Comparison of ENCODE assay signal across 13 cellular contexts in genomic region chr12:6915789-6916285, GRCh38. TPM values are rescaled to one million over a fixed set of nuclear protein-coding genes. Genes with fewer than 3 reads are reported as not detected.
A peak's percentile ranks its signal among the peaks of the same experiment; 100 is the strongest.
DNase-seq lines count a peak whose midpoint lies in the region; ATAC-seq, FAIRE-seq and TF ChIP-seq lines count a peak whose summit lies in the region.
"Had no signal": no experiment of that assay in that cellular context is flagged by ENCODE, and none has a peak within 500 bp of the region (broad histone marks: within the 10 kb centered on the region; RNA-seq: fewer than 3 reads in every experiment).

No MANE protein-coding gene starts in this region.

- no peak overlapping the region for H2AFZ ChIP-seq in GM12878 (ENCODE audit: control insufficient read depth, low read depth, low read length)

- no peak for TF ChIP-seq RAD21 in GM12878 (IDR thresholded peaks at IDR 0.05; ENCODE audit: insufficient read depth, low read depth, low read length)

- H3K36me3 ChIP-seq in HAP-1 (replicated peaks) = peaks cover 40% of the 10 kb centered on the region
- peaks cover 2 to 6% of the 10 kb centered on the region in 2 experiments; a peak in 2 of 4 replicates for H3K36me3 ChIP-seq in GM12878 (ENCODE audit: control insufficient read depth in 2 of 2, insufficient read depth in 2 of 2, low read length in 1 of 2)
- no peaks in the 10 kb centered on the region for H3K36me3 ChIP-seq in suprapubic skin

- H3K4me1 ChIP-seq in HAP-1 (peaks cover 11% of the 10 kb centered on the region), GM12878 (ENCODE audit: control insufficient read depth, insufficient read depth, low read length) (peaks cover 11% of the 10 kb centered on the region), suprapubic skin (peaks cover 20% of the 10 kb centered on the region)

- ATAC-seq in GM12878 (no peak), GM21717 (IDR thresholded peaks at IDR 0.05; ENCODE audit: unreplicated experiment) (no peak)
- no peak for ATAC-seq in natural killer cell treated with Interleukin-12 subunit alpha and Interleukin-12 subunit beta and Interleukin-15 and Interleukin-18, amount 100 ng/mL, for 72 hours

- peaks cover 26 to 29% of the 10 kb centered on the region in 2 donors for H3K4me1 Mint-ChIP-seq in natural killer cell treated with Interleukin-12 subunit alpha and Interleukin-12 subunit beta and Interleukin-15 and Interleukin-18, amount 100 ng/mL, for 72 hours (ENCODE audit: low read depth in 2 of 2)

- no peaks in the 10 kb centered on the region for H4K20me1 ChIP-seq in GM12878 (ENCODE audit: control insufficient read depth, insufficient read depth)

- BruUV-seq in GM12878 (replicated peaks; lab: Mats Ljungman, UMichigan) = no TSS peak

- POLR2A ChIA-PET in GM12878 (lab: Charles Lee) = interaction anchor here (0.7 to 2.2 kb wide), 7 partner anchors 9 to 65 kb away, joined by 3 to 9 read pairs (median 3); partner anchors contain the start of genes C12orf57, CDCA3, RNU7-1 and SPSB2

- DNase-seq in AG10803 (ENCODE audit: low read depth) = no peak
- peak in 1 of 2 experiments; percentile 44 for DNase-seq in HAP-1 (ENCODE audit: low spot score in 2 of 2)
- DNase-seq in GM12878 (ENCODE audit: low read depth, low spot score) = no peak
- DNase-seq in natural killer cell treated with Interleukin-12 subunit alpha and Interleukin-12 subunit beta and Interleukin-15 and Interleukin-18, amount 100 ng/mL, for 72 hours (ENCODE audit: low spot score) = no peak
- DNase-seq in suprapubic skin (ENCODE audit: low spot score in 2 of 2) = no peak
- DNase-seq in SK-N-DZ (ENCODE audit: low spot score) = no peak
- no peak for DNase-seq in frontal cortex (ENCODE audit: low spot score in 2 of 2)
- DNase-seq: effector CD4-positive, alpha-beta T cell; HCEC 1CT; SHP77 had no signal

- RAD21 ChIA-PET in GM12878 (lab: Charles Lee; ENCODE audit: unreplicated experiment) = interaction anchor here (0.7 kb wide), 1 partner anchor 24 kb away, joined by 3 read pairs; no protein-coding TSS in a partner anchor

- H3K4me3 ChIP-seq in AG10803 (ENCODE audit: low read length) = peak overlapping the region; percentile 70; the same call in 1 of the 2 replicates
- peak overlapping the region; percentile 56 for H3K4me3 ChIP-seq in HAP-1
- peak overlapping the region; percentile 100 for H3K4me3 ChIP-seq in GM12878
- no peak overlapping the region for H3K4me3 ChIP-seq in suprapubic skin

- no peak for TF ChIP-seq EP300 in GM12878 (IDR thresholded peaks at IDR 0.05; ENCODE audit: borderline replicate concordance in 1 of 2, control insufficient read depth in 1 of 2, low read depth in 2 of 2, low read length in 2 of 2)
- no peak for TF ChIP-seq EP300 in suprapubic skin (IDR thresholded peaks at IDR 0.05)

- peak overlapping the region; percentile 95 for H3K4me3 Mint-ChIP-seq in natural killer cell treated with Interleukin-12 subunit alpha and Interleukin-12 subunit beta and Interleukin-15 and Interleukin-18, amount 100 ng/mL, for 72 hours

- 82% methylated on average over 13 of the region's 14 CpGs for WGBS in GM12878 (ENCODE audit: insufficient coverage, insufficient replicate concordance, low lambda C conversion rate, missing lambda C conversion rate)
- 37% methylated on average over 4 of the region's 14 CpGs for WGBS in suprapubic skin

- SMC1A ChIA-PET in GM12878 (lab: Charles Lee; ENCODE audit: uncharacterized antibody, unreplicated experiment) = interaction anchor here (0.8 to 3.1 kb wide), 2 partner anchors 24 to 29 kb away, joined by 3 to 16 read pairs; no protein-coding TSS in a partner anchor

- TF ChIP-seq CTCF in AG10803 (conservative IDR thresholded peaks at IDR 0.05; ENCODE audit: low read length) = no peak
- TF ChIP-seq CTCF in GM12878 (IDR thresholded peaks at IDR 0.05 in 2 of 3, conservative IDR thresholded peaks at IDR 0.05 in 1 of 3; ENCODE audit: control insufficient read depth in 2 of 3, extremely low read depth in 1 of 3, insufficient read depth in 1 of 3, low read depth in 3 of 3, low read length in 3 of 3) = no peak
- no peak for TF ChIP-seq CTCF in suprapubic skin (IDR thresholded peaks at IDR 0.05)

- H3K27ac ChIP-seq in GM12878 (ENCODE audit: control insufficient read depth, insufficient read depth) (no peak overlapping the region), suprapubic skin (no peak overlapping the region)

- no peaks in the 10 kb centered on the region for H3K27me3 ChIP-seq in HAP-1 (ENCODE audit: low read depth)
- no peaks in the 10 kb centered on the region for H3K27me3 ChIP-seq in GM12878 (replicated peaks in 1 of 2; ENCODE audit: control insufficient read depth in 2 of 2, insufficient read depth in 2 of 2, low read length in 1 of 2)
- no peaks in the 10 kb centered on the region for H3K27me3 ChIP-seq in suprapubic skin

- TF ChIP-seq POLR2A in GM12878 (IDR thresholded peaks at IDR 0.05; ENCODE audit: low read depth, low read length) = no peak
- no peak for TF ChIP-seq POLR2A in suprapubic skin (IDR thresholded peaks at IDR 0.05)

- intact Hi-C loops in GM12878 (cut with micrococcal nuclease; ENCODE audit: unreplicated experiment) = no loop called here

- FAIRE-seq in GM12878 (lab: Jason Lieb, UNC) (no peak), frontal cortex (lab: Jason Lieb, UNC) (no peak)
- FAIRE-seq: keratinocyte had no signal

- no peaks in the 10 kb centered on the region for H3K36me3 Mint-ChIP-seq in natural killer cell treated with Interleukin-12 subunit alpha and Interleukin-12 subunit beta and Interleukin-15 and Interleukin-18, amount 100 ng/mL, for 72 hours

- peak overlapping the region; percentile 97; the same call in 1 of the 2 replicates for H3K4me2 ChIP-seq in GM12878 (ENCODE audit: control insufficient read depth, insufficient read depth)

- no peak overlapping the region for H3K9ac ChIP-seq in GM12878 (ENCODE audit: control insufficient read depth, insufficient read depth, low read length)

- no peaks in the 10 kb centered on the region for H3K9me3 Mint-ChIP-seq in natural killer cell treated with Interleukin-12 subunit alpha and Interleukin-12 subunit beta and Interleukin-15 and Interleukin-18, amount 100 ng/mL, for 72 hours

- H3K27me3 Mint-ChIP-seq in natural killer cell treated with Interleukin-12 subunit alpha and Interleukin-12 subunit beta and Interleukin-15 and Interleukin-18, amount 100 ng/mL, for 72 hours = peaks cover 0 to 7% of the 10 kb centered on the region in 2 donors

- CTCF ChIA-PET in GM12878 (lab: Yijun Ruan, JAX) = interaction anchor here (0.6 to 4.6 kb wide), 4 partner anchors 9 to 46 kb away, joined by 3 to 20 read pairs (median 11); partner anchors contain the start of gene SPSB2

- in situ Hi-C loops in HAP-1 (cut with MboI; ENCODE audit: low sequenced_read_pairs) (no loop called here), GM12878 (cut with MboI) (no loop called here)

- H3K9me3 ChIP-seq in HAP-1 = no peaks in the 10 kb centered on the region
- no peaks in the 10 kb centered on the region for H3K9me3 ChIP-seq in GM12878 (replicated peaks; ENCODE audit: control insufficient read depth, insufficient read depth, low read length)
- H3K9me3 ChIP-seq in suprapubic skin = no peaks in the 10 kb centered on the region

- no peak overlapping the region for H3K27ac Mint-ChIP-seq in natural killer cell treated with Interleukin-12 subunit alpha and Interleukin-12 subunit beta and Interleukin-15 and Interleukin-18, amount 100 ng/mL, for 72 hours

- H3K79me2 ChIP-seq in GM12878 (ENCODE audit: control insufficient read depth, insufficient read depth, low read length) = peaks cover 23% of the 10 kb centered on the region

RNA-seq across cellular contexts. Expression of gene ENO2, which starts 1.5 kb away (rescaled TPM):
- total RNA-seq in GM12878 (2013; cell fraction: nucleolus; rRNA removed) = 124 and 142 TPM in 2 replicates
- total RNA-seq in GM12878 (2014; rRNA removed) (24.8 and 28.0 TPM in 2 replicates), GM12878 (2014; rRNA removed; fragmentation: Illumina TruSeq; extraction: Trizol) (25.3 and 25.8 TPM in 2 replicates), GM12878 (2021) (65.4 and 65.5 TPM in 2 replicates), suprapubic skin (10 to 100 TPM in 1 of 4 donors, 1 to 10 TPM in 3; 1.3 to 15.4 (median 6.9) TPM), frontal cortex (169 TPM)
- 159 TPM for polyA plus RNA-seq in GM12878 (2011; ENCODE audit: low read depth)
- polyA plus RNA-seq in GM12878 (2011; rRNA removed) (159 and 196 TPM in 2 replicates), GM12878 (2014; fragmentation: Illumina TruSeq; extraction: Trizol) (59.1 and 61.1 TPM in 2 replicates), GM12878 (2014; fragmentation: Nextera tagmentation; extraction: Ambion mirVana) (10 to 100 TPM; 37.3 to 42.1 TPM), GM12878 (2014; rRNA removed) (61.3 and 68.1 TPM in 2 replicates), GM12878 (2016; fragmentation: Nextera tagmentation; extraction: Ambion mirVana) (10 to 100 TPM; 39.8 to 44.1 TPM)
- 187 and 271 TPM in 2 replicates for polyA plus RNA-seq in GM12878 (2011; cell fraction: cytosol; rRNA removed)
- 494 and 720 TPM in 2 replicates for polyA plus RNA-seq in GM12878 (2011; cell fraction: nucleus; rRNA removed)
- polyA plus RNA-seq in GM12878 (2012) = 181 and 207 TPM in 2 replicates
- polyA minus RNA-seq in GM12878 (2011; rRNA and poly(A)+ RNA removed) = 91.5 and 121 TPM in 2 replicates
- polyA minus RNA-seq in GM12878 (2011; cell fraction: cytosol; rRNA and poly(A)+ RNA removed) = 31.0 and 39.8 TPM in 2 replicates
- polyA minus RNA-seq in GM12878 (2011; cell fraction: nucleus; rRNA and poly(A)+ RNA removed) = 60.9 and 69.0 TPM in 2 replicates
- total RNA-seq in natural killer cell treated with Interleukin-12 subunit alpha and Interleukin-12 subunit beta and Interleukin-15 and Interleukin-18, amount 100 ng/mL, for 72 hours = 100 to 1,000 TPM; 151 to 158 TPM
- 127 and 142 TPM in 2 replicates for polyA plus RNA-seq in SK-N-DZ (2014; cell fraction: cytosol; rRNA removed)
- polyA plus RNA-seq in SK-N-DZ (2014; cell fraction: nucleus; rRNA removed) = 292 and 417 TPM in 2 replicates

RNA-seq across cellular contexts. Expression of gene LRRC23, which starts 11.2 kb away (rescaled TPM):
- 13.0 and 13.8 TPM in 2 replicates for total RNA-seq in GM12878 (2013; cell fraction: nucleolus; rRNA removed)
- 2.8 and 4.7 TPM in 2 replicates for total RNA-seq in GM12878 (2014; rRNA removed)
- 4.0 and 4.3 TPM in 2 replicates for total RNA-seq in GM12878 (2014; rRNA removed; fragmentation: Illumina TruSeq; extraction: Trizol)
- total RNA-seq in GM12878 (2021) = 3.1 and 3.8 TPM in 2 replicates
- 7.8 TPM for polyA plus RNA-seq in GM12878 (2011; ENCODE audit: low read depth)
- polyA plus RNA-seq in GM12878 (2011; rRNA removed) = 5.6 and 6.9 TPM in 2 replicates
- polyA plus RNA-seq in GM12878 (2011; cell fraction: cytosol; rRNA removed) = 6.6 and 7.0 TPM in 2 replicates
- 3.3 and 4.4 TPM in 2 replicates for polyA plus RNA-seq in GM12878 (2011; cell fraction: nucleus; rRNA removed)
- polyA plus RNA-seq in GM12878 (2012) = 7.4 and 7.6 TPM in 2 replicates
- polyA plus RNA-seq in GM12878 (2014; fragmentation: Illumina TruSeq; extraction: Trizol) = 5.2 and 5.4 TPM in 2 replicates
- polyA plus RNA-seq in GM12878 (2014; fragmentation: Nextera tagmentation; extraction: Ambion mirVana) = 1 to 10 TPM; 1.4 to 2.5 TPM
- polyA plus RNA-seq in GM12878 (2014; rRNA removed) = 3.1 and 3.3 TPM in 2 replicates
- 1 to 10 TPM; 3.5 to 5.4 TPM for polyA plus RNA-seq in GM12878 (2016; fragmentation: Nextera tagmentation; extraction: Ambion mirVana)
- polyA minus RNA-seq in GM12878 (2011; rRNA and poly(A)+ RNA removed) = 5.8 and 6.2 TPM in 2 replicates
- 1.0 TPM in 1 of 2 replicates, not detected in the other for polyA minus RNA-seq in GM12878 (2011; cell fraction: cytosol; rRNA and poly(A)+ RNA removed)
- polyA minus RNA-seq in GM12878 (2011; cell fraction: nucleus; rRNA and poly(A)+ RNA removed) = 1.7 TPM in 2 replicates
- 1 to 10 TPM; 3.2 to 7.1 TPM for total RNA-seq in natural killer cell treated with Interleukin-12 subunit alpha and Interleukin-12 subunit beta and Interleukin-15 and Interleukin-18, amount 100 ng/mL, for 72 hours
- 10 to 100 TPM in 2 of 4 donors, 1 to 10 TPM in 2; 4.3 to 15.8 (median 8.5) TPM for total RNA-seq in suprapubic skin
- polyA plus RNA-seq in SK-N-DZ (2014; cell fraction: cytosol; rRNA removed) = 12.7 and 13.7 TPM in 2 replicates
- 15.4 and 15.8 TPM in 2 replicates for polyA plus RNA-seq in SK-N-DZ (2014; cell fraction: nucleus; rRNA removed)
- 6.5 TPM for total RNA-seq in frontal cortex

RNA-seq across cellular contexts. Expression of gene ATN1, which starts 11.9 kb away (rescaled TPM):
- total RNA-seq in GM12878 (2013; cell fraction: nucleolus; rRNA removed) = 26.1 and 27.4 TPM in 2 replicates
- total RNA-seq in GM12878 (2014; rRNA removed) (2.6 and 3.3 TPM in 2 replicates), GM12878 (2014; rRNA removed; fragmentation: Illumina TruSeq; extraction: Trizol) (2.0 and 2.6 TPM in 2 replicates), GM12878 (2021) (38.0 and 44.5 TPM in 2 replicates), suprapubic skin (100 to 1,000 TPM in 1 of 4 donors, 10 to 100 TPM in 3; 58.4 to 137 (median 67.7) TPM), frontal cortex (11.8 TPM)
- polyA plus RNA-seq in GM12878 (2011; ENCODE audit: low read depth) = 10.7 TPM
- polyA plus RNA-seq in GM12878 (2011; rRNA removed) (1.4 and 3.9 TPM in 2 replicates), GM12878 (2014; fragmentation: Illumina TruSeq; extraction: Trizol) (5.8 and 15.4 TPM in 2 replicates), GM12878 (2014; fragmentation: Nextera tagmentation; extraction: Ambion mirVana) (under 1 TPM; 0.08 to 0.15 TPM), GM12878 (2014; rRNA removed) (19.7 and 28.8 TPM in 2 replicates), GM12878 (2016; fragmentation: Nextera tagmentation; extraction: Ambion mirVana) (1 to 10 TPM; 6.1 to 6.2 TPM)
- polyA plus RNA-seq in GM12878 (2011; cell fraction: cytosol; rRNA removed) = 4.6 and 4.8 TPM in 2 replicates
- polyA plus RNA-seq in GM12878 (2011; cell fraction: nucleus; rRNA removed) = 53.3 and 76.2 TPM in 2 replicates
- 30.2 and 35.7 TPM in 2 replicates for polyA plus RNA-seq in GM12878 (2012)
- polyA minus RNA-seq in GM12878 (2011; rRNA and poly(A)+ RNA removed) = 3.0 and 6.6 TPM in 2 replicates
- polyA minus RNA-seq in GM12878 (2011; cell fraction: cytosol; rRNA and poly(A)+ RNA removed) = 9.7 and 12.0 TPM in 2 replicates
- 8.9 and 19.5 TPM in 2 replicates for polyA minus RNA-seq in GM12878 (2011; cell fraction: nucleus; rRNA and poly(A)+ RNA removed)
- total RNA-seq in natural killer cell treated with Interleukin-12 subunit alpha and Interleukin-12 subunit beta and Interleukin-15 and Interleukin-18, amount 100 ng/mL, for 72 hours = 10 to 100 TPM; 36.5 to 62.2 TPM
- 15.9 and 16.9 TPM in 2 replicates for polyA plus RNA-seq in SK-N-DZ (2014; cell fraction: cytosol; rRNA removed)
- polyA plus RNA-seq in SK-N-DZ (2014; cell fraction: nucleus; rRNA removed) = 19.4 and 59.9 TPM in 2 replicates

RNA-seq across cellular contexts. Expression of gene RNU7-1, which starts 27.8 kb away (rescaled TPM):
- total RNA-seq in GM12878 (2013; cell fraction: nucleolus; rRNA removed) = not detected in 2 replicates
- not detected in 2 replicates for total RNA-seq in GM12878 (2014; rRNA removed)
- total RNA-seq in GM12878 (2014; rRNA removed; fragmentation: Illumina TruSeq; extraction: Trizol) = not detected in 2 replicates
- total RNA-seq in GM12878 (2021) = not detected in 2 replicates
- not detected for polyA plus RNA-seq in GM12878 (2011; ENCODE audit: low read depth)
- polyA plus RNA-seq in GM12878 (2011; rRNA removed) = not detected in 2 replicates
- not detected in 2 replicates for polyA plus RNA-seq in GM12878 (2011; cell fraction: cytosol; rRNA removed)
- polyA plus RNA-seq in GM12878 (2011; cell fraction: nucleus; rRNA removed) = not detected in 2 replicates
- not detected in 2 replicates for polyA plus RNA-seq in GM12878 (2012)
- not detected in 2 replicates for polyA plus RNA-seq in GM12878 (2014; fragmentation: Illumina TruSeq; extraction: Trizol)
- not detected for polyA plus RNA-seq in GM12878 (2014; fragmentation: Nextera tagmentation; extraction: Ambion mirVana)
- polyA plus RNA-seq in GM12878 (2014; rRNA removed) = not detected in 2 replicates
- polyA plus RNA-seq in GM12878 (2016; fragmentation: Nextera tagmentation; extraction: Ambion mirVana) = not detected
- not detected in 2 replicates for polyA minus RNA-seq in GM12878 (2011; rRNA and poly(A)+ RNA removed)
- not detected in 2 replicates for polyA minus RNA-seq in GM12878 (2011; cell fraction: cytosol; rRNA and poly(A)+ RNA removed)
- polyA minus RNA-seq in GM12878 (2011; cell fraction: nucleus; rRNA and poly(A)+ RNA removed) = not detected in 2 replicates
- total RNA-seq in natural killer cell treated with Interleukin-12 subunit alpha and Interleukin-12 subunit beta and Interleukin-15 and Interleukin-18, amount 100 ng/mL, for 72 hours = not detected
- total RNA-seq in suprapubic skin = not detected
- not detected in 2 replicates for polyA plus RNA-seq in SK-N-DZ (2014; cell fraction: cytosol; rRNA removed)
- not detected in 2 replicates for polyA plus RNA-seq in SK-N-DZ (2014; cell fraction: nucleus; rRNA removed)
- not detected for total RNA-seq in frontal cortex
- total RNA-seq: pulmonary artery endothelial cell had no signal
- polyA plus RNA-seq: keratinocyte had no signal

RNA-seq across cellular contexts. Expression of gene C12orf57, which starts 28.0 kb away (rescaled TPM):
- 34.9 and 36.3 TPM in 2 replicates for total RNA-seq in GM12878 (2013; cell fraction: nucleolus; rRNA removed)
- total RNA-seq in GM12878 (2014; rRNA removed) (223 and 231 TPM in 2 replicates), GM12878 (2014; rRNA removed; fragmentation: Illumina TruSeq; extraction: Trizol) (109 and 124 TPM in 2 replicates), GM12878 (2021) (192 and 194 TPM in 2 replicates), suprapubic skin (100 to 1,000 TPM; 251 to 495 (median 436) TPM), frontal cortex (322 TPM)
- polyA plus RNA-seq in GM12878 (2011; ENCODE audit: low read depth) = 177 TPM
- polyA plus RNA-seq in GM12878 (2011; rRNA removed) (183 and 331 TPM in 2 replicates), GM12878 (2014; fragmentation: Illumina TruSeq; extraction: Trizol) (8.0 and 64.5 TPM in 2 replicates), GM12878 (2014; fragmentation: Nextera tagmentation; extraction: Ambion mirVana) (100 to 1,000 TPM; 138 to 170 TPM), GM12878 (2014; rRNA removed) (373 and 377 TPM in 2 replicates), GM12878 (2016; fragmentation: Nextera tagmentation; extraction: Ambion mirVana) (100 to 1,000 TPM; 274 to 291 TPM)
- 632 and 839 TPM in 2 replicates for polyA plus RNA-seq in GM12878 (2011; cell fraction: cytosol; rRNA removed)
- polyA plus RNA-seq in GM12878 (2011; cell fraction: nucleus; rRNA removed) = 336 and 343 TPM in 2 replicates
- 433 and 438 TPM in 2 replicates for polyA plus RNA-seq in GM12878 (2012)
- 89.4 and 141 TPM in 2 replicates for polyA minus RNA-seq in GM12878 (2011; rRNA and poly(A)+ RNA removed)
- polyA minus RNA-seq in GM12878 (2011; cell fraction: cytosol; rRNA and poly(A)+ RNA removed) = 46.1 and 52.9 TPM in 2 replicates
- polyA minus RNA-seq in GM12878 (2011; cell fraction: nucleus; rRNA and poly(A)+ RNA removed) = 71.7 and 114 TPM in 2 replicates
- total RNA-seq in natural killer cell treated with Interleukin-12 subunit alpha and Interleukin-12 subunit beta and Interleukin-15 and Interleukin-18, amount 100 ng/mL, for 72 hours = 100 to 1,000 TPM in 1 of 2 donors, 10 to 100 TPM in 1; 89.7 to 106 TPM
- 890 and 1,059 TPM in 2 replicates for polyA plus RNA-seq in SK-N-DZ (2014; cell fraction: cytosol; rRNA removed)
- 478 and 558 TPM in 2 replicates for polyA plus RNA-seq in SK-N-DZ (2014; cell fraction: nucleus; rRNA removed)
